Comparison of ENCODE assay signal across 2 cellular contexts in genomic region chr3:78605178-78605577, GRCh38.
TF ChIP-seq lines count a peak whose summit lies in the region.

No MANE protein-coding gene starts in this region.

TF ChIP-seq in IMR-90, 13 proteins besides CTCF, POLR2A, EP300 and RAD21:
- TF ChIP-seq CEBPB (IDR thresholded peaks at IDR 0.05; ENCODE audit: low read depth, low read length), result peak; percentile 50
- no peak for TF ChIP-seq ELK1 (IDR thresholded peaks at IDR 0.05; ENCODE audit: borderline replicate concordance, low read depth, low read length)

TF ChIP-seq in GM12878, 131 proteins besides CTCF, POLR2A, EP300 and RAD21:
- TF ChIP-seq SMARCA5 (IDR thresholded peaks at IDR 0.05) (no peak), HSF1 (IDR thresholded peaks at IDR 0.05; ENCODE audit: low read depth, low read length) (no peak), PKNOX1 (IDR thresholded peaks at IDR 0.05) (no peak), RAD51 (IDR thresholded peaks at IDR 0.05) (no peak), RELB (IDR thresholded peaks at IDR 0.05; ENCODE audit: low read depth) (no peak), RCOR1 (conservative IDR thresholded peaks at IDR 0.05; ENCODE audit: low read depth, low read length) (no peak), NR2C1 (IDR thresholded peaks at IDR 0.05) (no peak), SREBF1 (IDR thresholded peaks at IDR 0.05; ENCODE audit: low read length) (no peak), SIN3A (IDR thresholded peaks at IDR 0.05; ENCODE audit: low read depth, low read length) (no peak), ZBTB33 (IDR thresholded peaks at IDR 0.05) (no peak), BCL11A (IDR thresholded peaks at IDR 0.05; ENCODE audit: low read depth, low read length) (no peak), HCFC1 (IDR thresholded peaks at IDR 0.05; ENCODE audit: low read length) (no peak), ATF3 (IDR thresholded peaks at IDR 0.05; ENCODE audit: borderline replicate concordance, extremely low read depth, low read depth, low read length) (no peak)
